ENCODE assay signal across 2 cellular contexts in the genomic region with DNA sequence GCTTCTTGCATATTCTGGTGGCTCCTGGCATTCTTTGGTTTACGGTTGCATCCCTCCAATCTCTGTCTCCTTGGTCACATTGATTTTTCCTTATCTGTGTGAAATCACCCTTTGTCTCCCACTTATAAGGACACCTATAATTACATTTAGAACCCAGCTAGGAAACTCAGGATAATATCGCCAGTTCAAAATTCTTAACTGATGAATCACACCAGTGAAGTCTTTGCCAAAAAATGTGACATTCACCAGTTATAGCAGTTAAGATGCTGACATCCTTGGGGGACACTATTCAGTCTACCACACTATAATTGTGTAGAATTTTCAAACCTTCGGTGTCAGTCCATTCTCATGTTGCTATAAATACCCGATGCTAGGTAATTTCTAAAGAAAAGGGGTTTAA.
TF ChIP-seq lines count a peak whose summit lies in the region.

No MANE protein-coding gene starts in this region.

TF ChIP-seq in IMR-90, 13 proteins besides CTCF, POLR2A, EP300 and RAD21 (continued from another document):
- TF ChIP-seq NFE2L2 (IDR thresholded peaks at IDR 0.05; ENCODE audit: low read depth, low read length) (no peak), SMC3 (IDR thresholded peaks at IDR 0.05; ENCODE audit: low read depth, low read length) (no peak), RCOR1 (IDR thresholded peaks at IDR 0.05; ENCODE audit: insufficient replicate concordance, low read length) (no peak), CEBPB (IDR thresholded peaks at IDR 0.05; ENCODE audit: low read depth, low read length) (no peak), MAFK (IDR thresholded peaks at IDR 0.05; ENCODE audit: low read depth, low read length) (no peak), ELK1 (IDR thresholded peaks at IDR 0.05; ENCODE audit: borderline replicate concordance, low read depth, low read length) (no peak), MAZ (IDR thresholded peaks at IDR 0.05; ENCODE audit: borderline replicate concordance, low read depth, low read length) (no peak), BHLHE40 (IDR thresholded peaks at IDR 0.05; ENCODE audit: low read depth, low read length) (no peak), CHD1 (IDR thresholded peaks at IDR 0.05; ENCODE audit: low read depth, low read length) (no peak), RFX5 (IDR thresholded peaks at IDR 0.05; ENCODE audit: low read depth, low read length) (no peak), FOS (IDR thresholded peaks at IDR 0.05; ENCODE audit: low read depth, low read length) (no peak)
- TF ChIP-seq, protein P1, sequence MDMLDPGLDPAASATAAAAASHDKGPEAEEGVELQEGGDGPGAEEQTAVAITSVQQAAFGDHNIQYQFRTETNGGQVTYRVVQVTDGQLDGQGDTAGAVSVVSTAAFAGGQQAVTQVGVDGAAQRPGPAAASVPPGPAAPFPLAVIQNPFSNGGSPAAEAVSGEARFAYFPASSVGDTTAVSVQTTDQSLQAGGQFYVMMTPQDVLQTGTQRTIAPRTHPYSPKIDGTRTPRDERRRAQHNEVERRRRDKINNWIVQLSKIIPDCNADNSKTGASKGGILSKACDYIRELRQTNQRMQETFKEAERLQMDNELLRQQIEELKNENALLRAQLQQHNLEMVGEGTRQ (IDR thresholded peaks at IDR 0.05; ENCODE audit: low read depth, low read length) = no peak

TF ChIP-seq in HepG2, 621 proteins besides CTCF, POLR2A, EP300 and RAD21:
- TF ChIP-seq, protein P2, sequence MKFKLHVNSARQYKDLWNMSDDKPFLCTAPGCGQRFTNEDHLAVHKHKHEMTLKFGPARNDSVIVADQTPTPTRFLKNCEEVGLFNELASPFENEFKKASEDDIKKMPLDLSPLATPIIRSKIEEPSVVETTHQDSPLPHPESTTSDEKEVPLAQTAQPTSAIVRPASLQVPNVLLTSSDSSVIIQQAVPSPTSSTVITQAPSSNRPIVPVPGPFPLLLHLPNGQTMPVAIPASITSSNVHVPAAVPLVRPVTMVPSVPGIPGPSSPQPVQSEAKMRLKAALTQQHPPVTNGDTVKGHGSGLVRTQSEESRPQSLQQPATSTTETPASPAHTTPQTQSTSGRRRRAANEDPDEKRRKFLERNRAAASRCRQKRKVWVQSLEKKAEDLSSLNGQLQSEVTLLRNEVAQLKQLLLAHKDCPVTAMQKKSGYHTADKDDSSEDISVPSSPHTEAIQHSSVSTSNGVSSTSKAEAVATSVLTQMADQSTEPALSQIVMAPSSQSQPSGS (CRISPR knock-in tag; IDR thresholded peaks at IDR 0.05) = no peak
- TF ChIP-seq RXRB (CRISPR knock-in tag; IDR thresholded peaks at IDR 0.05; ENCODE audit: borderline replicate concordance) = no peak
- no peak for TF ChIP-seq BCLAF1 (IDR thresholded peaks at IDR 0.05)
- no peak for TF ChIP-seq NFYB (CRISPR knock-in tag; IDR thresholded peaks at IDR 0.05)
- TF ChIP-seq ZNF609 (CRISPR knock-in tag; IDR thresholded peaks at IDR 0.05; ENCODE audit: borderline replicate concordance) = no peak
- TF ChIP-seq CBX5 (CRISPR knock-in tag; IDR thresholded peaks at IDR 0.05; ENCODE audit: borderline replicate concordance) = no peak
- TF ChIP-seq FIP1L1 (IDR thresholded peaks at IDR 0.05; ENCODE audit: borderline replicate concordance, insufficient read depth, low read depth, low read length) = no peak
- TF ChIP-seq ZNF331 (CRISPR knock-in tag; IDR thresholded peaks at IDR 0.05) = no peak
- no peak for TF ChIP-seq ZNF597 (CRISPR knock-in tag; IDR thresholded peaks at IDR 0.05)
- no peak for TF ChIP-seq ZXDC (CRISPR knock-in tag; IDR thresholded peaks at IDR 0.05)
- TF ChIP-seq BCL6 (CRISPR knock-in tag; IDR thresholded peaks at IDR 0.05) = no peak
TF ChIP-seq in HepG2: peak in this region for 0.
